1 cellular context compared by ENCODE assay signal in the genomic region with DNA sequence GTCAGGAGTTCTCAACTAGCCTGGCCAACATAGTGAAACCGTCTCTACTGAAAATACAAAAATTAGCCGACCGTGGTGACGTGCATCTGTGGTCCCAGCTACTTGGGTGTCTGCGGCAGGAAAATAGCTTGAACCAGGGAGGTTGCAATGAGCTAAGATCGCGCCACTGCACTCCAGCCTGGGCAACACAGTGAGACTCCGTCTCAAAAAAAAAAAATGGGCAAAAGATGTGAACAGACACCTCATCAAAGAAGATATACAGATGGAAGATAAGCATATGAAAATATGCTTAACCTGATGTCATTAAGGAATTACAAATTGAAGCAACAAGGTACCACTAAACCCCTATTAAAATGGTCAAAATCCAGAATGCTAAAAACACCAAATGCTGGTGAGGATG.
TF ChIP-seq lines count a peak whose summit lies in the region.

No MANE protein-coding gene starts in this region.

TF ChIP-seq in K562, 482 proteins besides CTCF, POLR2A, EP300 and RAD21:
- TF ChIP-seq SUPT5H (IDR thresholded peaks at IDR 0.05) = no peak
- TF ChIP-seq, protein P1, sequence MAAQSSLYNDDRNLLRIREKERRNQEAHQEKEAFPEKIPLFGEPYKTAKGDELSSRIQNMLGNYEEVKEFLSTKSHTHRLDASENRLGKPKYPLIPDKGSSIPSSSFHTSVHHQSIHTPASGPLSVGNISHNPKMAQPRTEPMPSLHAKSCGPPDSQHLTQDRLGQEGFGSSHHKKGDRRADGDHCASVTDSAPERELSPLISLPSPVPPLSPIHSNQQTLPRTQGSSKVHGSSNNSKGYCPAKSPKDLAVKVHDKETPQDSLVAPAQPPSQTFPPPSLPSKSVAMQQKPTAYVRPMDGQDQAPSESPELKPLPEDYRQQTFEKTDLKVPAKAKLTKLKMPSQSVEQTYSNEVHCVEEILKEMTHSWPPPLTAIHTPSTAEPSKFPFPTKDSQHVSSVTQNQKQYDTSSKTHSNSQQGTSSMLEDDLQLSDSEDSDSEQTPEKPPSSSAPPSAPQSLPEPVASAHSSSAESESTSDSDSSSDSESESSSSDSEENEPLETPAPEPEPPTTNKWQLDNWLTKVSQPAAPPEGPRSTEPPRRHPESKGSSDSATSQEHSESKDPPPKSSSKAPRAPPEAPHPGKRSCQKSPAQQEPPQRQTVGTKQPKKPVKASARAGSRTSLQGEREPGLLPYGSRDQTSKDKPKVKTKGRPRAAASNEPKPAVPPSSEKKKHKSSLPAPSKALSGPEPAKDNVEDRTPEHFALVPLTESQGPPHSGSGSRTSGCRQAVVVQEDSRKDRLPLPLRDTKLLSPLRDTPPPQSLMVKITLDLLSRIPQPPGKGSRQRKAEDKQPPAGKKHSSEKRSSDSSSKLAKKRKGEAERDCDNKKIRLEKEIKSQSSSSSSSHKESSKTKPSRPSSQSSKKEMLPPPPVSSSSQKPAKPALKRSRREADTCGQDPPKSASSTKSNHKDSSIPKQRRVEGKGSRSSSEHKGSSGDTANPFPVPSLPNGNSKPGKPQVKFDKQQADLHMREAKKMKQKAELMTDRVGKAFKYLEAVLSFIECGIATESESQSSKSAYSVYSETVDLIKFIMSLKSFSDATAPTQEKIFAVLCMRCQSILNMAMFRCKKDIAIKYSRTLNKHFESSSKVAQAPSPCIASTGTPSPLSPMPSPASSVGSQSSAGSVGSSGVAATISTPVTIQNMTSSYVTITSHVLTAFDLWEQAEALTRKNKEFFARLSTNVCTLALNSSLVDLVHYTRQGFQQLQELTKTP (IDR thresholded peaks at IDR 0.05; ENCODE audit: low read depth in 1 of 2, partially characterized antibody in 2 of 2) = peak in 1 of 2 experiments; percentile 72
- peak; percentile 85 for TF ChIP-seq ZNF121 (CRISPR knock-in tag; conservative IDR thresholded peaks at IDR 0.05)
